8 cellular contexts compared by ENCODE assay signal in the genomic region with DNA sequence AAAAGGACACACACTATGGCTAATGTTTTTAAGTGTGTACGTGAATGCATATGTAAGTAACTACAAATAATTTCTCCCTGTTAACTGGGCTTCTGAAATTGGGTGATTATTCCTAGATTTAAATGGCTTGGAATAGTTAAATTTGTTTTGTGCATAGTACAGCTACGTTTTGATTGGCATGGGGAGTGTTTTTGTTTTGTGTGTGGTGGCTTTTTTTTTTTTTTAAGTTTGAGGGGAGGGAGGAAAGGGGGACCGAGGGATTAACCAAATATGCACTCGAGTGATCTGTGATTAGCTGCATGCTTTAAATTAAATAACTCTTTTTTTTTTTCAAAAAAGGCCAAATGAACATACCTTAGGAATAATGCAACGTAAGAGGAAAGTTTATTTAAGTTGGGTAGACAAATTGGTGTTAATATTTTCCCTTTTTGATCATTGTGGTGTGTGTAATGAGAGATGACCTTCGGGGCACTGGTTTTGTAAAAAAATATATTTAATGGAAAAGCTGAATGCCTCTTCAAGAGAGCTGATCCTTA. TPM values are rescaled to one million over a fixed set of nuclear protein-coding genes. Genes with fewer than 3 reads are reported as not detected.
DNase-seq lines count a peak whose midpoint lies in the region; TF ChIP-seq lines count a peak whose summit lies in the region.

No MANE protein-coding gene starts in this region.

- H3K4me3 ChIP-seq in BLaER1 treated with 17β-estradiol and CSF1 and Interleukin-3, amounts not matched to agents 10 nM and 100 nM: peak overlapping the region; percentile 80 to 97 (median 86)
- H3K4me3 ChIP-seq in MM.1S (ENCODE audit: low read length): peak overlapping the region; percentile 72
- H3K4me3 ChIP-seq in dorsolateral prefrontal cortex: peak overlapping the region; percentile 62 to 97 (median 89)
- peak overlapping the region; percentile 77 for H3K4me3 ChIP-seq in neural cell (ENCODE audit: low read length)

- no peaks in the 10 kb centered on the region for H3K9me2 ChIP-seq in MM.1S (replicated peaks; ENCODE audit: insufficient read depth, low read length)
- H3K9me2 ChIP-seq in neural cell (ENCODE audit: insufficient read depth, low read length): no peaks in the 10 kb centered on the region

- peak overlapping the region; percentile 67 to 97 (median 91) for H3K27ac ChIP-seq in BLaER1 treated with 17β-estradiol and CSF1 and Interleukin-3, amounts not matched to agents 10 nM and 100 nM
- H3K27ac ChIP-seq in MM.1S (ENCODE audit: low read length) (peak overlapping the region; percentile 70; the same call in 1 of the 2 replicates), dorsolateral prefrontal cortex (peak overlapping the region in 56 of 59 donors; percentile 33 to 100 (median 95)), neural cell (ENCODE audit: low read length) (peak overlapping the region; percentile 96)

- H3K36me3 ChIP-seq in BLaER1 treated with 17β-estradiol and CSF1 and Interleukin-3, amounts not matched to agents 10 nM and 100 nM: 0 out of 22 replicates have a peak, but pooled peaks cover 0 to 9% (median 0%) of the 10 kb centered on the region in 11 experiments
- H3K36me3 ChIP-seq in MM.1S (replicated peaks; ENCODE audit: insufficient read depth, low read length) (no peaks in the 10 kb centered on the region), neural cell (ENCODE audit: insufficient read depth, low read length) (no peaks in the 10 kb centered on the region)

- TF ChIP-seq CTCF in MM.1S (IDR thresholded peaks at IDR 0.05; ENCODE audit: low read length) (no peak), dorsolateral prefrontal cortex (IDR thresholded peaks at IDR 0.05 in 54 of 56, conservative IDR thresholded peaks at IDR 0.05 in 2 of 56; ENCODE audit: low read depth in 1 of 56, partially characterized antibody in 56 of 56) (no peak), neural cell (IDR thresholded peaks at IDR 0.05; ENCODE audit: poor library complexity, severe bottlenecking) (no peak)

- H3K4me2 ChIP-seq in BLaER1 treated with 17β-estradiol and CSF1 and Interleukin-3, amounts not matched to agents 10 nM and 100 nM: peak overlapping the region; percentile 64 to 86 (median 77)
- H3K4me2 ChIP-seq in MM.1S (ENCODE audit: low read depth, low read length): peak overlapping the region; percentile 92
- H3K4me2 ChIP-seq in neural cell (ENCODE audit: low read length): peak overlapping the region; percentile 87

- peak overlapping the region; percentile 83 to 96 (median 93) for H3K9ac ChIP-seq in BLaER1 treated with 17β-estradiol and CSF1 and Interleukin-3, amounts not matched to agents 10 nM and 100 nM
- H3K9ac ChIP-seq in MM.1S (ENCODE audit: low read length) (peak overlapping the region; percentile 75), neural cell (ENCODE audit: low read length) (peak overlapping the region; percentile 91)

- H2AFZ ChIP-seq in MM.1S (ENCODE audit: low read length) (peak overlapping the region; percentile 69), neural cell (ENCODE audit: low read depth, low read length) (no peak overlapping the region)

- intact Hi-C loops in dorsolateral prefrontal cortex (cut with DNase I): loop anchor here (2.0 to 10.0 kb wide), 6 partner anchors 244 to 1035 kb away; no protein-coding TSS in a partner anchor

- no peaks in the 10 kb centered on the region for H3K9me3 ChIP-seq in BLaER1 treated with 17β-estradiol and CSF1 and Interleukin-3, amounts not matched to agents 10 nM and 100 nM (replicated peaks in 1 of 11)
- H3K9me3 ChIP-seq in MM.1S (replicated peaks; ENCODE audit: insufficient read depth, low read length): no peaks in the 10 kb centered on the region
- H3K9me3 ChIP-seq in neural cell (ENCODE audit: low read length): no peaks in the 10 kb centered on the region

- H3K27me3 ChIP-seq in BLaER1 treated with 17β-estradiol and CSF1 and Interleukin-3, amounts not matched to agents 10 nM and 100 nM: no peaks in the 10 kb centered on the region
- H3K27me3 ChIP-seq in MM.1S (replicated peaks; ENCODE audit: insufficient read depth, low read length) (no peaks in the 10 kb centered on the region), dorsolateral prefrontal cortex (no peaks in the 10 kb centered on the region), neural cell (ENCODE audit: insufficient read depth, low read depth, low read length) (no peaks in the 10 kb centered on the region)

- no peak for TF ChIP-seq RAD21 in neural cell (conservative IDR thresholded peaks at IDR 0.05)

- peaks cover 53 to 60% (median 56%) of the 10 kb centered on the region in 10 experiments for H3K4me1 ChIP-seq in BLaER1 treated with 17β-estradiol and CSF1 and Interleukin-3, amounts not matched to agents 10 nM and 100 nM
- H3K4me1 ChIP-seq in MM.1S (ENCODE audit: low read length): peaks cover 2% of the 10 kb centered on the region; the same call in 1 of the 2 replicates

- peaks cover 17% of the 10 kb centered on the region for H3F3A ChIP-seq in MM.1S (ENCODE audit: insufficient read depth, low read length)
- no peaks in the 10 kb centered on the region for H3F3A ChIP-seq in neural cell (ENCODE audit: insufficient read depth, low read length, poor library complexity, severe bottlenecking)

- H4K20me1 ChIP-seq in BLaER1 treated with 17β-estradiol and CSF1 and Interleukin-3, amounts not matched to agents 10 nM and 100 nM: peaks cover 36 to 57% (median 50%) of the 10 kb centered on the region in 11 experiments; a peak in 21 of 22 replicates
- no peaks in the 10 kb centered on the region for H4K20me1 ChIP-seq in MM.1S (ENCODE audit: insufficient read depth, low read length)
- no peaks in the 10 kb centered on the region for H4K20me1 ChIP-seq in neural cell (ENCODE audit: insufficient read depth)

- no peak for DNase-seq in MM.1S
- no peak for DNase-seq in dorsolateral prefrontal cortex
- DNase-seq in hypothalamus (lab: John Stamatoyannopoulos, UW): no peak
- DNase-seq in activated effector memory CD4-positive, alpha-beta T cell treated with anti-CD3 and anti-CD28 coated beads, Interleukin-2, amount 50 U/mL, for 16 hours: no peak
- DNase-seq in AG08395 (ENCODE audit: low spot score): no peak
- DNase-seq in occipital lobe (lab: John Stamatoyannopoulos, UW): no peak

- H3K79me2 ChIP-seq in MM.1S (ENCODE audit: low read length) (peaks cover 55% of the 10 kb centered on the region), neural cell (replicated peaks; ENCODE audit: insufficient read depth, low read length) (peaks cover 52% of the 10 kb centered on the region)

- TF ChIP-seq EP300 in neural cell (conservative IDR thresholded peaks at IDR 0.05; ENCODE audit: poor library complexity, severe bottlenecking): no peak

TF ChIP-seq in neural cell, 6 proteins besides CTCF, POLR2A, EP300 and RAD21:
- no peak for TF ChIP-seq EZH2 (IDR thresholded peaks at IDR 0.05; ENCODE audit: borderline replicate concordance, insufficient read depth, low read length, poor library complexity, severe bottlenecking)
- no peak for TF ChIP-seq TAF1 (IDR thresholded peaks at IDR 0.05; ENCODE audit: low read depth)
- TF ChIP-seq POLR2AphosphoS5 (IDR thresholded peaks at IDR 0.05): no peak
- no peak for TF ChIP-seq MXI1 (conservative IDR thresholded peaks at IDR 0.05; ENCODE audit: poor library complexity, severe bottlenecking)
- TF ChIP-seq, protein P1, sequence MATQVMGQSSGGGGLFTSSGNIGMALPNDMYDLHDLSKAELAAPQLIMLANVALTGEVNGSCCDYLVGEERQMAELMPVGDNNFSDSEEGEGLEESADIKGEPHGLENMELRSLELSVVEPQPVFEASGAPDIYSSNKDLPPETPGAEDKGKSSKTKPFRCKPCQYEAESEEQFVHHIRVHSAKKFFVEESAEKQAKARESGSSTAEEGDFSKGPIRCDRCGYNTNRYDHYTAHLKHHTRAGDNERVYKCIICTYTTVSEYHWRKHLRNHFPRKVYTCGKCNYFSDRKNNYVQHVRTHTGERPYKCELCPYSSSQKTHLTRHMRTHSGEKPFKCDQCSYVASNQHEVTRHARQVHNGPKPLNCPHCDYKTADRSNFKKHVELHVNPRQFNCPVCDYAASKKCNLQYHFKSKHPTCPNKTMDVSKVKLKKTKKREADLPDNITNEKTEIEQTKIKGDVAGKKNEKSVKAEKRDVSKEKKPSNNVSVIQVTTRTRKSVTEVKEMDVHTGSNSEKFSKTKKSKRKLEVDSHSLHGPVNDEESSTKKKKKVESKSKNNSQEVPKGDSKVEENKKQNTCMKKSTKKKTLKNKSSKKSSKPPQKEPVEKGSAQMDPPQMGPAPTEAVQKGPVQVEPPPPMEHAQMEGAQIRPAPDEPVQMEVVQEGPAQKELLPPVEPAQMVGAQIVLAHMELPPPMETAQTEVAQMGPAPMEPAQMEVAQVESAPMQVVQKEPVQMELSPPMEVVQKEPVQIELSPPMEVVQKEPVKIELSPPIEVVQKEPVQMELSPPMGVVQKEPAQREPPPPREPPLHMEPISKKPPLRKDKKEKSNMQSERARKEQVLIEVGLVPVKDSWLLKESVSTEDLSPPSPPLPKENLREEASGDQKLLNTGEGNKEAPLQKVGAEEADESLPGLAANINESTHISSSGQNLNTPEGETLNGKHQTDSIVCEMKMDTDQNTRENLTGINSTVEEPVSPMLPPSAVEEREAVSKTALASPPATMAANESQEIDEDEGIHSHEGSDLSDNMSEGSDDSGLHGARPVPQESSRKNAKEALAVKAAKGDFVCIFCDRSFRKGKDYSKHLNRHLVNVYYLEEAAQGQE (IDR thresholded peaks at IDR 0.05; ENCODE audit: borderline replicate concordance): no peak
- TF ChIP-seq SMC3 (conservative IDR thresholded peaks at IDR 0.05; ENCODE audit: poor library complexity): no peak

RNA-seq across cellular contexts. Expression of a gene that starts 1.4 kb away (rescaled TPM):
- 10 to 100 TPM; 14.2 to 26.7 (median 20.5) TPM for total RNA-seq in dorsolateral prefrontal cortex
- polyA plus RNA-seq in neural cell: 25.0 and 25.5 TPM in 2 replicates
- 62.3 and 63.8 TPM in 2 replicates for polyA minus RNA-seq in neural cell
- total RNA-seq in occipital lobe: 18.6 TPM
